ENCODE assay signal across 8 cellular contexts in the genomic region with DNA sequence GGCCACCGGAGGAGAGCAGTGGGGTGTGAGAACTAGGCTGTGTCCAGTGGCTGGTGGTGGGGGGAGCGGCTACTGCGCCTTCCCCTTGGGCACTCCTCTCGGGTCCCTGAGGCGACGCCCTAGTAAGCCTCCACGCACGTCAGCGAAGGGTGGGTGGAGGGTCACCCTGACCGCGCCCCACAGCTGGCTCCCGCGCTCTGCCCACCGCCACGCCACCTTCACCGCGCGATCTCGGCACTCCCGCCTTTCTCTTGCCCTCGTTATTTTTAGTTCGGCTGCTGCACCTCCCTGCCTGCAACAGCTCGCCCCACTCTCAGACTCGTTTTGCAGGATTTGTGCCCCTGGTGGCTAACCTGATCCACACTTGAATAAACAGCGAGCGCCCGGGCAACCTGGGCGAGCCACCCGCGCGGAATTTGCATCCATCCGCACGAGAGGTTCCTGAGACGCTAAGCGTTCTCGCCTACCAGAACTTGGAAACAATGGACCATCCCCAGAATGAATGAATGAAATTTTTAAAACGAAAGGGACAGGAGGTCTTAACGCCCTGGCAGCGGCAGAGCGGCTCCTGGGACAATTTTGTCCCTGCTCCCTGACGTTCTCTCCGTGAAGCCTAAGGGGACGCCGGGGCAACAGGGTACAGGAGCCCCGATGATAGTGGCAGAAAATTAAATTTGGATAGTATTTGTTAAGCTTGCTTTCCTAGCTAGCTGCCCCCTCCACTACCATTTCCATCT. TPM values are rescaled to one million over a fixed set of nuclear protein-coding genes. Genes with fewer than 3 reads are reported as not detected.
DNase-seq lines count a peak whose midpoint lies in the region; ATAC-seq, FAIRE-seq and TF ChIP-seq lines count a peak whose summit lies in the region.
"Had no signal": no experiment of that assay in that cellular context is flagged by ENCODE, and none has a peak within 500 bp of the region (broad histone marks: within the 10 kb centered on the region; RNA-seq: fewer than 3 reads in every experiment).

No MANE protein-coding gene starts in this region.

- no peak overlapping the region for H3K27ac Mint-ChIP-seq in astrocyte (ENCODE audit: unreplicated experiment)
- H3K27ac Mint-ChIP-seq: memory B cell had no signal

- H3K9ac ChIP-seq in astrocyte (ENCODE audit: low read length), result peak overlapping the region; percentile 13
- H3K9ac ChIP-seq in iPS-18a (ENCODE audit: low read length), result no peak overlapping the region
- no peak overlapping the region for H3K9ac ChIP-seq in smooth muscle cell (ENCODE audit: low read depth)

- H3K27me3 ChIP-seq in astrocyte (ENCODE audit: insufficient read depth, low read length), result peaks cover 24% of the 10 kb centered on the region
- peaks cover 61% of the 10 kb centered on the region for H3K27me3 ChIP-seq in iPS-18a (ENCODE audit: control insufficient read depth, insufficient read depth, low read length)
- peaks cover 21% of the 10 kb centered on the region for H3K27me3 ChIP-seq in smooth muscle cell (ENCODE audit: low read depth)

- TF ChIP-seq CTCF in astrocyte (IDR thresholded peaks at IDR 0.05; ENCODE audit: insufficient read depth, low read depth, low read length), result peak; percentile 30
- TF ChIP-seq CTCF in smooth muscle cell (IDR thresholded peaks at IDR 0.05; ENCODE audit: borderline replicate concordance, insufficient read depth, poor library complexity, severe bottlenecking), result peak; percentile 45

- H3K4me1 Mint-ChIP-seq in astrocyte (ENCODE audit: low read depth, unreplicated experiment), result peaks cover 10% of the 10 kb centered on the region

- H3K4me2 ChIP-seq in astrocyte (ENCODE audit: low read length) (peak overlapping the region; percentile 89), smooth muscle cell (peak overlapping the region; percentile 85)

- DNase-seq in HPDE6-E6E7 (ENCODE audit: extremely low spot score) (peak; percentile 49), astrocyte (ENCODE audit: low read depth) (peak; percentile 31), smooth muscle cell (lab: John Stamatoyannopoulos, UW; ENCODE audit: unreplicated experiment) (no peak), amniotic stem cell (lab: John Stamatoyannopoulos, UW) (no peak), NCI-H187 (lab: John Stamatoyannopoulos, UW) (no peak)

- ATAC-seq in GM21367 (IDR thresholded peaks at IDR 0.05; ENCODE audit: unreplicated experiment), result no peak

- H3K4me1 ChIP-seq in astrocyte (ENCODE audit: insufficient read depth, low read length) (peaks cover 15% of the 10 kb centered on the region), iPS-18a (ENCODE audit: control insufficient read depth, low read depth, low read length) (peaks cover 16% of the 10 kb centered on the region), smooth muscle cell (ENCODE audit: low read depth) (peaks cover 5% of the 10 kb centered on the region)

- H3K9me3 ChIP-seq in astrocyte (ENCODE audit: insufficient read depth, low read depth, low read length) (no peaks in the 10 kb centered on the region), iPS-18a (ENCODE audit: control insufficient read depth, low read depth, low read length) (no peaks in the 10 kb centered on the region), smooth muscle cell (replicated peaks; ENCODE audit: low read depth) (no peaks in the 10 kb centered on the region)

- H3K9me3 Mint-ChIP-seq in astrocyte (ENCODE audit: unreplicated experiment), result peaks cover 3% of the 10 kb centered on the region
- H3K9me3 Mint-ChIP-seq: memory B cell had no signal

- no peak for FAIRE-seq in astrocyte (lab: Jason Lieb, UNC)

- peaks cover 47% of the 10 kb centered on the region for H3K27me3 Mint-ChIP-seq in astrocyte (ENCODE audit: low read depth, unreplicated experiment)

- WGBS in smooth muscle cell (ENCODE audit: low lambda C conversion rate), result 5% methylated on average over 45 of the region's 45 CpGs

- H3K36me3 ChIP-seq in astrocyte (ENCODE audit: insufficient read depth, low read length) (no peaks in the 10 kb centered on the region), iPS-18a (ENCODE audit: control insufficient read depth, low read depth, low read length) (no peaks in the 10 kb centered on the region), smooth muscle cell (ENCODE audit: low read depth) (no peaks in the 10 kb centered on the region)

- H2AFZ ChIP-seq in astrocyte (ENCODE audit: low read depth, low read length) (peak overlapping the region; percentile 84), smooth muscle cell (ENCODE audit: low read depth) (peak overlapping the region; percentile 64)

- H3K36me3 Mint-ChIP-seq in astrocyte (ENCODE audit: low read depth, unreplicated experiment), result no peaks in the 10 kb centered on the region
- H3K36me3 Mint-ChIP-seq: memory B cell had no signal

- H3K27ac ChIP-seq in astrocyte (ENCODE audit: low read depth, low read length) (no peak overlapping the region), iPS-18a (ENCODE audit: low read length) (no peak overlapping the region), smooth muscle cell (ENCODE audit: low read depth) (no peak overlapping the region)

- H4K20me1 ChIP-seq in astrocyte (ENCODE audit: insufficient read depth, low read length) (no peaks in the 10 kb centered on the region), smooth muscle cell (ENCODE audit: low read depth) (no peaks in the 10 kb centered on the region)

- peak overlapping the region; percentile 46 for H3K4me3 ChIP-seq in astrocyte (ENCODE audit: insufficient read depth, low read depth, low read length)
- peak overlapping the region; percentile 47 for H3K4me3 ChIP-seq in iPS-18a (ENCODE audit: low read length)
- H3K4me3 ChIP-seq in smooth muscle cell, result peak overlapping the region; percentile 45

- no peaks in the 10 kb centered on the region for H3F3A ChIP-seq in smooth muscle cell (ENCODE audit: low read depth)

- H3K79me2 ChIP-seq in astrocyte (ENCODE audit: insufficient read depth, low read length), result no peaks in the 10 kb centered on the region
- H3K79me2 ChIP-seq in smooth muscle cell (ENCODE audit: low read depth), result no peaks in the 10 kb centered on the region

- peak overlapping the region; percentile 65 for H3K4me3 Mint-ChIP-seq in astrocyte (ENCODE audit: unreplicated experiment)
- H3K4me3 Mint-ChIP-seq: memory B cell had no signal

RNA-seq across cellular contexts. Expression of a gene that starts 7.0 kb away (rescaled TPM):
- 19.9 and 27.2 TPM in 2 replicates for total RNA-seq in astrocyte
- total RNA-seq in smooth muscle cell, result 30.5 and 33.0 TPM in 2 replicates
- polyA plus RNA-seq in smooth muscle cell, result 32.4 and 38.2 TPM in 2 replicates

Comparison
In these comparisons a context has a peak if more than half of its experiments do, and no peak if none do; other contexts are left out.
1. DNase-seq: peak in HPDE6-E6E7 (single experiment) and astrocyte (single experiment); none in smooth muscle cell (single experiment), amniotic stem cell (single experiment) and NCI-H187 (0 of 2).
2. Peak in every context shown above with its lines, with median percentiles within 50 percentile points of each other: H3K4me3 ChIP-seq.